ENCODE assay signal across 1 cellular context in the genomic region with DNA sequence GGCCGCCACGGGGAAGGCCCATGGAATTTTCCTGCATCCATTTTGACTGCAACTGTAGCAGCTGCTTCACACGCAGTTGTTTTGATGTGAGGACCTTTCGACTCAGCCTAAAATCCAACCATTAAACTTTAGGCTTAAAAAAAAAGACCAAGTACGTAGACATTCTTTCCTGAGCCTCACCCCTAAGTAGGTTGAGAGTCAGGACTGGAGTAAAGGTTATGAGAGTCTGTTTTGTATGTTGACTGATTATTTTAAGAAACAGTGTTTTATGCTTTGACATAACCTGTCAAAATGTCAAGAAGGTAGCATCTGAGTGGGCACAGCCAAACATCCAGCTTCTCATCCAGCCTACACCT.
TF ChIP-seq lines count a peak whose summit lies in the region.

No MANE protein-coding gene starts in this region.

TF ChIP-seq in HepG2, 621 proteins besides CTCF, POLR2A, EP300 and RAD21 (continued from another document and continues in another):
- TF ChIP-seq, protein P1, sequence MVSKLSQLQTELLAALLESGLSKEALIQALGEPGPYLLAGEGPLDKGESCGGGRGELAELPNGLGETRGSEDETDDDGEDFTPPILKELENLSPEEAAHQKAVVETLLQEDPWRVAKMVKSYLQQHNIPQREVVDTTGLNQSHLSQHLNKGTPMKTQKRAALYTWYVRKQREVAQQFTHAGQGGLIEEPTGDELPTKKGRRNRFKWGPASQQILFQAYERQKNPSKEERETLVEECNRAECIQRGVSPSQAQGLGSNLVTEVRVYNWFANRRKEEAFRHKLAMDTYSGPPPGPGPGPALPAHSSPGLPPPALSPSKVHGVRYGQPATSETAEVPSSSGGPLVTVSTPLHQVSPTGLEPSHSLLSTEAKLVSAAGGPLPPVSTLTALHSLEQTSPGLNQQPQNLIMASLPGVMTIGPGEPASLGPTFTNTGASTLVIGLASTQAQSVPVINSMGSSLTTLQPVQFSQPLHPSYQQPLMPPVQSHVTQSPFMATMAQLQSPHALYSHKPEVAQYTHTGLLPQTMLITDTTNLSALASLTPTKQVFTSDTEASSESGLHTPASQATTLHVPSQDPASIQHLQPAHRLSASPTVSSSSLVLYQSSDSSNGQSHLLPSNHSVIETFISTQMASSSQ (IDR thresholded peaks at IDR 0.05; ENCODE audit: low read depth), result no peak
- TF ChIP-seq, protein P1 (CRISPR knock-in tag; IDR thresholded peaks at IDR 0.05; ENCODE audit: borderline replicate concordance), result 0 out of 2 replicates have a peak, but pooled peaks have one; percentile 8
- TF ChIP-seq, protein P2, sequence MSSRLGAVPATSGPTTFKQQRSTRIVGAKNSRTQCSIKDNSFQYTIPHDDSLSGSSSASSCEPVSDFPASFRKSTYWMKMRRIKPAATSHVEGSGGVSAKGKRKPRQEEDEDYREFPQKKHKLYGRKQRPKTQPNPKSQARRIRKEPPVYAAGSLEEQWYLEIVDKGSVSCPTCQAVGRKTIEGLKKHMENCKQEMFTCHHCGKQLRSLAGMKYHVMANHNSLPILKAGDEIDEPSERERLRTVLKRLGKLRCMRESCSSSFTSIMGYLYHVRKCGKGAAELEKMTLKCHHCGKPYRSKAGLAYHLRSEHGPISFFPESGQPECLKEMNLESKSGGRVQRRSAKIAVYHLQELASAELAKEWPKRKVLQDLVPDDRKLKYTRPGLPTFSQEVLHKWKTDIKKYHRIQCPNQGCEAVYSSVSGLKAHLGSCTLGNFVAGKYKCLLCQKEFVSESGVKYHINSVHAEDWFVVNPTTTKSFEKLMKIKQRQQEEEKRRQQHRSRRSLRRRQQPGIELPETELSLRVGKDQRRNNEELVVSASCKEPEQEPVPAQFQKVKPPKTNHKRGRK (CRISPR knock-in tag; IDR thresholded peaks at IDR 0.05), result no peak
- TF ChIP-seq, protein P3, sequence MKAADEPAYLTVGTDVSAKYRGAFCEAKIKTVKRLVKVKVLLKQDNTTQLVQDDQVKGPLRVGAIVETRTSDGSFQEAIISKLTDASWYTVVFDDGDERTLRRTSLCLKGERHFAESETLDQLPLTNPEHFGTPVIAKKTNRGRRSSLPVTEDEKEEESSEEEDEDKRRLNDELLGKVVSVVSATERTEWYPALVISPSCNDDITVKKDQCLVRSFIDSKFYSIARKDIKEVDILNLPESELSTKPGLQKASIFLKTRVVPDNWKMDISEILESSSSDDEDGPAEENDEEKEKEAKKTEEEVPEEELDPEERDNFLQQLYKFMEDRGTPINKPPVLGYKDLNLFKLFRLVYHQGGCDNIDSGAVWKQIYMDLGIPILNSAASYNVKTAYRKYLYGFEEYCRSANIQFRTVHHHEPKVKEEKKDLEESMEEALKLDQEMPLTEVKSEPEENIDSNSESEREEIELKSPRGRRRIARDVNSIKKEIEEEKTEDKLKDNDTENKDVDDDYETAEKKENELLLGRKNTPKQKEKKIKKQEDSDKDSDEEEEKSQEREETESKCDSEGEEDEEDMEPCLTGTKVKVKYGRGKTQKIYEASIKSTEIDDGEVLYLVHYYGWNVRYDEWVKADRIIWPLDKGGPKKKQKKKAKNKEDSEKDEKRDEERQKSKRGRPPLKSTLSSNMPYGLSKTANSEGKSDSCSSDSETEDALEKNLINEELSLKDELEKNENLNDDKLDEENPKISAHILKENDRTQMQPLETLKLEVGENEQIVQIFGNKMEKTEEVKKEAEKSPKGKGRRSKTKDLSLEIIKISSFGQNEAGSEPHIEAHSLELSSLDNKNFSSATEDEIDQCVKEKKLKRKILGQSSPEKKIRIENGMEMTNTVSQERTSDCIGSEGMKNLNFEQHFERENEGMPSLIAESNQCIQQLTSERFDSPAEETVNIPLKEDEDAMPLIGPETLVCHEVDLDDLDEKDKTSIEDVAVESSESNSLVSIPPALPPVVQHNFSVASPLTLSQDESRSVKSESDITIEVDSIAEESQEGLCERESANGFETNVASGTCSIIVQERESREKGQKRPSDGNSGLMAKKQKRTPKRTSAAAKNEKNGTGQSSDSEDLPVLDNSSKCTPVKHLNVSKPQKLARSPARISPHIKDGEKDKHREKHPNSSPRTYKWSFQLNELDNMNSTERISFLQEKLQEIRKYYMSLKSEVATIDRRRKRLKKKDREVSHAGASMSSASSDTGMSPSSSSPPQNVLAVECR (CRISPR knock-in tag; IDR thresholded peaks at IDR 0.05; ENCODE audit: borderline replicate concordance), result 0 out of 2 replicates have a peak, but pooled peaks have one; percentile 13
- TF ChIP-seq ZNF792 (CRISPR knock-in tag; IDR thresholded peaks at IDR 0.05), result no peak
- TF ChIP-seq, protein P4, sequence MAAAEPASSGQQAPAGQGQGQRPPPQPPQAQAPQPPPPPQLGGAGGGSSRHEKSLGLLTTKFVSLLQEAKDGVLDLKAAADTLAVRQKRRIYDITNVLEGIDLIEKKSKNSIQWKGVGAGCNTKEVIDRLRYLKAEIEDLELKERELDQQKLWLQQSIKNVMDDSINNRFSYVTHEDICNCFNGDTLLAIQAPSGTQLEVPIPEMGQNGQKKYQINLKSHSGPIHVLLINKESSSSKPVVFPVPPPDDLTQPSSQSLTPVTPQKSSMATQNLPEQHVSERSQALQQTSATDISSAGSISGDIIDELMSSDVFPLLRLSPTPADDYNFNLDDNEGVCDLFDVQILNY (CRISPR knock-in tag; conservative IDR thresholded peaks at IDR 0.05), result no peak
- TF ChIP-seq, protein P5, sequence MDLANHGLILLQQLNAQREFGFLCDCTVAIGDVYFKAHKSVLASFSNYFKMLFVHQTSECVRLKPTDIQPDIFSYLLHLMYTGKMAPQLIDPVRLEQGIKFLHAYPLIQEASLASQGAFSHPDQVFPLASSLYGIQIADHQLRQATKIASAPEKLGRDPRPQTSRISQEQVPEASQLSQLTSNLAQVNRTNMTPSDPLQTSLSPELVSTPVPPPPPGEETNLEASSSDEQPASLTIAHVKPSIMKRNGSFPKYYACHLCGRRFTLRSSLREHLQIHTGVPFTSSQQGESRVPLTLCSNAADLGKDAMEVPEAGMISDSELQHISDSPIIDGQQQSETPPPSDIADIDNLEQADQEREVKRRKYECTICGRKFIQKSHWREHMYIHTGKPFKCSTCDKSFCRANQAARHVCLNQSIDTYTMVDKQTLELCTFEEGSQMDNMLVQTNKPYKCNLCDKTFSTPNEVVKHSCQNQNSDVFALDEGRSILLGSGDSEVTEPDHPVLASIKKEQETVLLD (CRISPR knock-in tag; IDR thresholded peaks at IDR 0.05; ENCODE audit: low read depth), result no peak
- no peak for TF ChIP-seq SMYD3 (CRISPR knock-in tag; IDR thresholded peaks at IDR 0.05)
- TF ChIP-seq, protein P6, sequence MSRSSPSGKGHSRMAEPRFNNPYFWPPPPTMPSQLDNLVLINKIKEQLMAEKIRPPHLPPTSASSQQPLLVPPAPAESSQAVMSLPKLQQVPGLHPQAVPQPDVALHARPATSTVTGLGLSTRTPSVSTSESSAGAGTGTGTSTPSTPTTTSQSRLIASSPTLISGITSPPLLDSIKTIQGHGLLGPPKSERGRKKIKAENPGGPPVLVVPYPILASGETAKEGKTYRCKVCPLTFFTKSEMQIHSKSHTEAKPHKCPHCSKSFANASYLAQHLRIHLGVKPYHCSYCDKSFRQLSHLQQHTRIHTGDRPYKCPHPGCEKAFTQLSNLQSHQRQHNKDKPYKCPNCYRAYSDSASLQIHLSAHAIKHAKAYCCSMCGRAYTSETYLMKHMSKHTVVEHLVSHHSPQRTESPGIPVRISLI (CRISPR knock-in tag; IDR thresholded peaks at IDR 0.05; ENCODE audit: borderline replicate concordance), result 0 out of 2 replicates have a peak, but pooled peaks have one; percentile 2
- TF ChIP-seq SP4 (CRISPR knock-in tag; IDR thresholded peaks at IDR 0.05), result no peak
- no peak for TF ChIP-seq SOX13 (IDR thresholded peaks at IDR 0.05)
- no peak for TF ChIP-seq SOX13 (CRISPR knock-in tag; conservative IDR thresholded peaks at IDR 0.05 in 1 of 2, IDR thresholded peaks at IDR 0.05 in 1 of 2)
- TF ChIP-seq SRSF9 (IDR thresholded peaks at IDR 0.05; ENCODE audit: borderline replicate concordance, insufficient read depth, low read depth, low read length, poor library complexity, severe bottlenecking), result no peak
- no peak for TF ChIP-seq ZNF232 (CRISPR knock-in tag; IDR thresholded peaks at IDR 0.05; ENCODE audit: borderline replicate concordance)
- TF ChIP-seq, protein P7, sequence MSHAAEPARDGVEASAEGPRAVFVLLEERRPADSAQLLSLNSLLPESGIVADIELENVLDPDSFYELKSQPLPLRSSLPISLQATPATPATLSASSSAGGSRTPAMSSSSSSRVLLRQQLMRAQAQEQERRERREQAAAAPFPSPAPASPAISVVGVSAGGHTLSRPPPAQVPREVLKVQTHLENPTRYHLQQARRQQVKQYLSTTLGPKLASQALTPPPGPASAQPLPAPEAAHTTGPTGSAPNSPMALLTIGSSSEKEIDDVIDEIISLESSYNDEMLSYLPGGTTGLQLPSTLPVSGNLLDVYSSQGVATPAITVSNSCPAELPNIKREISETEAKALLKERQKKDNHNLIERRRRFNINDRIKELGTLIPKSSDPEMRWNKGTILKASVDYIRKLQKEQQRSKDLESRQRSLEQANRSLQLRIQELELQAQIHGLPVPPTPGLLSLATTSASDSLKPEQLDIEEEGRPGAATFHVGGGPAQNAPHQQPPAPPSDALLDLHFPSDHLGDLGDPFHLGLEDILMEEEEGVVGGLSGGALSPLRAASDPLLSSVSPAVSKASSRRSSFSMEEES (CRISPR knock-in tag; IDR thresholded peaks at IDR 0.05), result no peak
- no peak for TF ChIP-seq ZKSCAN1 (IDR thresholded peaks at IDR 0.05; ENCODE audit: low read length)
- TF ChIP-seq ZNF749 (CRISPR knock-in tag; IDR thresholded peaks at IDR 0.05; ENCODE audit: borderline replicate concordance), result 0 out of 2 replicates have a peak, but pooled peaks have one; percentile 3
- TF ChIP-seq GFI1 (CRISPR knock-in tag; IDR thresholded peaks at IDR 0.05; ENCODE audit: borderline replicate concordance), result 0 out of 2 replicates have a peak, but pooled peaks have one; percentile 23
- no peak for TF ChIP-seq CREB1 (IDR thresholded peaks at IDR 0.05)
- TF ChIP-seq CREB1 (CRISPR knock-in tag; IDR thresholded peaks at IDR 0.05), result peak; percentile 30; the same call in 1 of the 2 replicates
- TF ChIP-seq ZSCAN22 (CRISPR knock-in tag; IDR thresholded peaks at IDR 0.05), result no peak
- TF ChIP-seq PRMT3 (CRISPR knock-in tag; IDR thresholded peaks at IDR 0.05; ENCODE audit: borderline replicate concordance, low read depth), result 0 out of 2 replicates have a peak, but pooled peaks have one; percentile 18
- TF ChIP-seq, protein P8, sequence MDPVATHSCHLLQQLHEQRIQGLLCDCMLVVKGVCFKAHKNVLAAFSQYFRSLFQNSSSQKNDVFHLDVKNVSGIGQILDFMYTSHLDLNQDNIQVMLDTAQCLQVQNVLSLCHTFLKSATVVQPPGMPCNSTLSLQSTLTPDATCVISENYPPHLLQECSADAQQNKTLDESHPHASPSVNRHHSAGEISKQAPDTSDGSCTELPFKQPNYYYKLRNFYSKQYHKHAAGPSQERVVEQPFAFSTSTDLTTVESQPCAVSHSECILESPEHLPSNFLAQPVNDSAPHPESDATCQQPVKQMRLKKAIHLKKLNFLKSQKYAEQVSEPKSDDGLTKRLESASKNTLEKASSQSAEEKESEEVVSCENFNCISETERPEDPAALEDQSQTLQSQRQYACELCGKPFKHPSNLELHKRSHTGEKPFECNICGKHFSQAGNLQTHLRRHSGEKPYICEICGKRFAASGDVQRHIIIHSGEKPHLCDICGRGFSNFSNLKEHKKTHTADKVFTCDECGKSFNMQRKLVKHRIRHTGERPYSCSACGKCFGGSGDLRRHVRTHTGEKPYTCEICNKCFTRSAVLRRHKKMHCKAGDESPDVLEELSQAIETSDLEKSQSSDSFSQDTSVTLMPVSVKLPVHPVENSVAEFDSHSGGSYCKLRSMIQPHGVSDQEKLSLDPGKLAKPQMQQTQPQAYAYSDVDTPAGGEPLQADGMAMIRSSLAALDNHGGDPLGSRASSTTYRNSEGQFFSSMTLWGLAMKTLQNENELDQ (CRISPR knock-in tag; IDR thresholded peaks at IDR 0.05; ENCODE audit: borderline replicate concordance), result no peak
- peak; percentile 22 for TF ChIP-seq KAT8 (CRISPR knock-in tag; IDR thresholded peaks at IDR 0.05)
- TF ChIP-seq ZNF10 (CRISPR knock-in tag; IDR thresholded peaks at IDR 0.05; ENCODE audit: borderline replicate concordance, low read depth), result no peak
- no peak for TF ChIP-seq TAF15 (IDR thresholded peaks at IDR 0.05; ENCODE audit: low read depth, low read length, poor library complexity, severe bottlenecking)
- no peak for TF ChIP-seq ZNF790 (CRISPR knock-in tag; IDR thresholded peaks at IDR 0.05; ENCODE audit: borderline replicate concordance)
- TF ChIP-seq PHF8 (CRISPR knock-in tag; IDR thresholded peaks at IDR 0.05), result no peak
- no peak for TF ChIP-seq POLR2AphosphoS5 (IDR thresholded peaks at IDR 0.05; ENCODE audit: low read depth, low read length)
- TF ChIP-seq KDM5B (CRISPR knock-in tag; IDR thresholded peaks at IDR 0.05; ENCODE audit: borderline replicate concordance), result no peak
- TF ChIP-seq, protein P9, sequence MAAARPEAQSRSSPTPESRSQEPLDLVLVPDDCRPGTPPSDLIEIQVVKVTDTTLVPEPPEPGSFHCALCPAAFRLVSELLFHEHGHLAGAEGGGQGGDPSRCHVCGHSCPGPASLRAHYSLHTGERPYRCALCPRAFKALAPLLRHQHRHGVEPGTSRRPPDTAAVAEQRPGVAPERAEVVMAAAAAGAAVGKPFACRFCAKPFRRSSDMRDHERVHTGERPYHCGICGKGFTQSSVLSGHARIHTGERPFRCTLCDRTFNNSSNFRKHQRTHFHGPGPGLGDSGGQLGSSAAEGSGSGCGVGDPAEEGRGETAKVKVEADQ (CRISPR knock-in tag; IDR thresholded peaks at IDR 0.05; ENCODE audit: borderline replicate concordance), result no peak
- no peak for TF ChIP-seq ZNF30 (CRISPR knock-in tag; IDR thresholded peaks at IDR 0.05)
- 0 out of 2 replicates have a peak, but pooled peaks have one; percentile 1 for TF ChIP-seq DR1 (CRISPR knock-in tag; IDR thresholded peaks at IDR 0.05)
- TF ChIP-seq EHMT2 (IDR thresholded peaks at IDR 0.05; ENCODE audit: borderline replicate concordance, low read depth, low read length), result peak; percentile 1; the same call in 1 of the 2 replicates
- TF ChIP-seq ZNF430 (CRISPR knock-in tag; IDR thresholded peaks at IDR 0.05), result no peak
- TF ChIP-seq ZNF589 (CRISPR knock-in tag; conservative IDR thresholded peaks at IDR 0.05), result no peak
- no peak for TF ChIP-seq ZNF446 (CRISPR knock-in tag; IDR thresholded peaks at IDR 0.05)
- TF ChIP-seq, protein P10, sequence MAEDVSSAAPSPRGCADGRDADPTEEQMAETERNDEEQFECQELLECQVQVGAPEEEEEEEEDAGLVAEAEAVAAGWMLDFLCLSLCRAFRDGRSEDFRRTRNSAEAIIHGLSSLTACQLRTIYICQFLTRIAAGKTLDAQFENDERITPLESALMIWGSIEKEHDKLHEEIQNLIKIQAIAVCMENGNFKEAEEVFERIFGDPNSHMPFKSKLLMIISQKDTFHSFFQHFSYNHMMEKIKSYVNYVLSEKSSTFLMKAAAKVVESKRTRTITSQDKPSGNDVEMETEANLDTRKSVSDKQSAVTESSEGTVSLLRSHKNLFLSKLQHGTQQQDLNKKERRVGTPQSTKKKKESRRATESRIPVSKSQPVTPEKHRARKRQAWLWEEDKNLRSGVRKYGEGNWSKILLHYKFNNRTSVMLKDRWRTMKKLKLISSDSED (CRISPR knock-in tag; IDR thresholded peaks at IDR 0.05), result no peak
